Comparison of ENCODE assay signal across 12 cellular contexts in genomic region chr9:124018731-124019697, GRCh38. TPM values are rescaled to one million over a fixed set of nuclear protein-coding genes. Genes with fewer than 3 reads are reported as not detected.
A peak's percentile ranks its signal among the peaks of the same experiment; 100 is the strongest.
DNase-seq lines count a peak whose midpoint lies in the region; ATAC-seq and TF ChIP-seq lines count a peak whose summit lies in the region.
"Had no signal": no experiment of that assay in that cellular context is flagged by ENCODE, and none has a peak within 500 bp of the region (broad histone marks: within the 10 kb centered on the region; RNA-seq: fewer than 3 reads in every experiment).

No MANE protein-coding gene starts in this region.

- H3K4me1 Mint-ChIP-seq in T-helper 2 cell treated with Interferon-gamma antibody and Interleukin-4, amounts not matched to agents 5 μg/mL and 100 μg/mL, for 36 hours (ENCODE audit: low read depth) = peaks cover 4% of the 10 kb centered on the region
- peaks cover 27% of the 10 kb centered on the region for H3K4me1 Mint-ChIP-seq in T-helper 17 cell

- no peaks in the 10 kb centered on the region for H3K36me3 ChIP-seq in gastrocnemius medialis
- H3K36me3 ChIP-seq: gastroesophageal sphincter had no signal

- H3K9me3 ChIP-seq in T-helper 17 cell (ENCODE audit: control insufficient read depth, low read length, poor library complexity, severe bottlenecking) (no peaks in the 10 kb centered on the region), gastrocnemius medialis (no peaks in the 10 kb centered on the region)
- H3K9me3 ChIP-seq: gastroesophageal sphincter had no signal

- intact Hi-C loops in gastrocnemius medialis (cut with DNase I; ENCODE audit: low total_unique reads) = no loop called here

- TF ChIP-seq POLR2A in gastrocnemius medialis (IDR thresholded peaks at IDR 0.05) = no peak

- TF ChIP-seq CTCF in fibroblast of pulmonary artery (IDR thresholded peaks at IDR 0.05; ENCODE audit: low read length, missing control alignments) = no peak
- TF ChIP-seq CTCF in gastrocnemius medialis (IDR thresholded peaks at IDR 0.05 in 4 of 5, conservative IDR thresholded peaks at IDR 0.05 in 1 of 5) = no peak

- H3K9me3 Mint-ChIP-seq in T-helper 2 cell treated with Interferon-gamma antibody and Interleukin-4, amounts not matched to agents 5 μg/mL and 100 μg/mL, for 36 hours = no peaks in the 10 kb centered on the region

- no peaks in the 10 kb centered on the region for H3K36me3 Mint-ChIP-seq in T-helper 2 cell treated with Interferon-gamma antibody and Interleukin-4, amounts not matched to agents 5 μg/mL and 100 μg/mL, for 36 hours (ENCODE audit: low read depth)
- H3K36me3 Mint-ChIP-seq in T-helper 17 cell (ENCODE audit: low read depth) = peaks cover 20% of the 10 kb centered on the region

- H3K27me3 Mint-ChIP-seq in T-helper 2 cell treated with Interferon-gamma antibody and Interleukin-4, amounts not matched to agents 5 μg/mL and 100 μg/mL, for 36 hours (ENCODE audit: low read depth) = peaks cover 84% of the 10 kb centered on the region
- H3K27me3 Mint-ChIP-seq in T-helper 17 cell = peaks cover 81% of the 10 kb centered on the region

- no peak overlapping the region for H3K27ac ChIP-seq in gastrocnemius medialis
- H3K27ac ChIP-seq: gastroesophageal sphincter had no signal

- H3K27ac Mint-ChIP-seq in T-helper 2 cell treated with Interferon-gamma antibody and Interleukin-4, amounts not matched to agents 5 μg/mL and 100 μg/mL, for 36 hours = peak overlapping the region; percentile 76
- no peak overlapping the region for H3K27ac Mint-ChIP-seq in T-helper 17 cell

- peak overlapping the region; percentile 32 for H3K4me3 ChIP-seq in fibroblast of pulmonary artery (replicated peaks; ENCODE audit: low read depth, low read length)
- peak overlapping the region in 3 of 4 donors; percentile 5 to 37 (median 17) for H3K4me3 ChIP-seq in gastrocnemius medialis

- peaks cover 0 to 13% of the 10 kb centered on the region in 2 donors for H3K4me1 ChIP-seq in gastrocnemius medialis

- DNase-seq in T-helper 2 cell treated with Interferon-gamma antibody and Interleukin-4, amounts not matched to agents 5 μg/mL and 100 μg/mL, for 36 hours (ENCODE audit: low spot score) = no peak
- DNase-seq in T-helper 2 cell = no peak
- no peak for DNase-seq in T-helper 17 cell
- DNase-seq in fibroblast of pulmonary artery (ENCODE audit: low read depth) = no peak
- no peak for DNase-seq in gastrocnemius medialis
- DNase-seq in NOMO-1 (lab: John Stamatoyannopoulos, UW; ENCODE audit: unreplicated experiment in 2 of 2) = no peak
- DNase-seq in NCI-H2196 treated with DMSO at 0.1 percent for 48 hours (lab: John Stamatoyannopoulos, UW; ENCODE audit: unreplicated experiment) = no peak
- DNase-seq: activated CD4-positive, alpha-beta T cell treated with anti-CD3 and anti-CD28 coated beads for 4 hours; NCI-H187 treated with DMSO at 0.1 percent for 48 hours had no signal

- H3K4me3 Mint-ChIP-seq in T-helper 2 cell treated with Interferon-gamma antibody and Interleukin-4, amounts not matched to agents 5 μg/mL and 100 μg/mL, for 36 hours = no peak overlapping the region
- peak overlapping the region; percentile 87 for H3K4me3 Mint-ChIP-seq in T-helper 17 cell

- in situ Hi-C loops in gastrocnemius medialis (cut with MboI; ENCODE audit: low sequenced_read_pairs in 4 of 4) = no loop called here

- ATAC-seq in T-helper 17 cell (no peak), gastrocnemius medialis (no peak), GM21390 (IDR thresholded peaks at IDR 0.05; ENCODE audit: unreplicated experiment) (no peak)
- ATAC-seq: gastroesophageal sphincter had no signal

- peaks cover 80 to 88% (median 83%) of the 10 kb centered on the region in 3 donors for H3K27me3 ChIP-seq in gastrocnemius medialis

RNA-seq across cellular contexts. Expression of gene LHX2, which starts 7.4 kb away (rescaled TPM):
- total RNA-seq in T-helper 17 cell = not detected
- total RNA-seq in gastrocnemius medialis = not detected
- total RNA-seq: gastroesophageal sphincter, urinary bladder had no signal
